Comparison of ENCODE assay signal across 8 cellular contexts in genomic region chr2:204842731-204843490, GRCh38.
DNase-seq lines count a peak whose midpoint lies in the region; ATAC-seq and TF ChIP-seq lines count a peak whose summit lies in the region.

No MANE protein-coding gene starts in this region.

- H3K4me1 ChIP-seq in RWPE2 (ENCODE audit: insufficient read depth, poor library complexity, severe bottlenecking) (peaks cover 26% of the 10 kb centered on the region), fibroblast of lung (ENCODE audit: control insufficient read depth, extremely low read depth, insufficient read depth, low read length) (peaks cover 6% of the 10 kb centered on the region)

- peak overlapping the region; percentile 81 for H3K4me2 ChIP-seq in fibroblast of lung (ENCODE audit: extremely low read depth, insufficient read depth, low read length)

- ATAC-seq in RWPE2 (ENCODE audit: low read depth): peak; percentile 99
- no peak for ATAC-seq in HG02973 (IDR thresholded peaks at IDR 0.05; ENCODE audit: unreplicated experiment)
- ATAC-seq in GM18517 (IDR thresholded peaks at IDR 0.05; ENCODE audit: unreplicated experiment): no peak
- ATAC-seq in HG03571 (IDR thresholded peaks at IDR 0.05; ENCODE audit: unreplicated experiment): no peak

- H3K27ac ChIP-seq in RWPE2 (ENCODE audit: poor library complexity, severe bottlenecking) (peak overlapping the region; percentile 89), fibroblast of lung (ENCODE audit: insufficient read depth, low read length) (peak overlapping the region; percentile 45)

- H3K9me3 ChIP-seq in RWPE2 (ENCODE audit: severe bottlenecking) (no peaks in the 10 kb centered on the region), fibroblast of lung (ENCODE audit: control insufficient read depth, insufficient read depth, low read depth, low read length) (no peaks in the 10 kb centered on the region)

- peak; percentile 92 for DNase-seq in EH (ENCODE audit: low read depth)
- DNase-seq in RWPE2 (ENCODE audit: low spot score): peak; percentile 53
- peak; percentile 92 to 94 for DNase-seq in fibroblast of lung (ENCODE audit: low read depth in 2 of 2)
- peak; percentile 69 for DNase-seq in pulmonary artery endothelial cell (ENCODE audit: low read depth, low spot score)
- DNase-seq in DMS 273 (lab: John Stamatoyannopoulos, UW; ENCODE audit: unreplicated experiment): no peak

- TF ChIP-seq CTCF in RWPE2 (IDR thresholded peaks at IDR 0.05; ENCODE audit: poor library complexity, severe bottlenecking) (no peak), fibroblast of lung (conservative IDR thresholded peaks at IDR 0.05 in 1 of 2, IDR thresholded peaks at IDR 0.05 in 1 of 2; ENCODE audit: low read depth in 1 of 2, low read length in 2 of 2) (no peak)

- H3K79me2 ChIP-seq in fibroblast of lung (ENCODE audit: control insufficient read depth, insufficient read depth, low read length): no peaks in the 10 kb centered on the region

- H3K4me3 ChIP-seq in RWPE2 (ENCODE audit: severe bottlenecking) (no peak overlapping the region), fibroblast of lung (replicated peaks in 1 of 4; ENCODE audit: control extremely low read depth in 1 of 4, insufficient read depth in 1 of 4, low read depth in 3 of 4, low read length in 4 of 4) (peak overlapping the region in 1 of 4 experiments; percentile 6)

- H2AFZ ChIP-seq in fibroblast of lung (ENCODE audit: low read length): no peak overlapping the region

- H4K20me1 ChIP-seq in fibroblast of lung (ENCODE audit: control insufficient read depth, extremely low read depth, insufficient read depth, low read length): no peaks in the 10 kb centered on the region

- H3K27me3 ChIP-seq in RWPE2 (ENCODE audit: insufficient read depth, poor library complexity, severe bottlenecking) (no peaks in the 10 kb centered on the region), fibroblast of lung (ENCODE audit: control insufficient read depth, insufficient read depth, low read length) (no peaks in the 10 kb centered on the region)

- H3K36me3 ChIP-seq in RWPE2 (ENCODE audit: low read depth): no peaks in the 10 kb centered on the region
- H3K36me3 ChIP-seq in fibroblast of lung (ENCODE audit: control insufficient read depth, insufficient read depth, low read length): no peaks in the 10 kb centered on the region

- no peak overlapping the region for H3K9ac ChIP-seq in fibroblast of lung (ENCODE audit: insufficient read depth, low read length)
